ENCODE assay signal across 1 cellular context in the genomic region with DNA sequence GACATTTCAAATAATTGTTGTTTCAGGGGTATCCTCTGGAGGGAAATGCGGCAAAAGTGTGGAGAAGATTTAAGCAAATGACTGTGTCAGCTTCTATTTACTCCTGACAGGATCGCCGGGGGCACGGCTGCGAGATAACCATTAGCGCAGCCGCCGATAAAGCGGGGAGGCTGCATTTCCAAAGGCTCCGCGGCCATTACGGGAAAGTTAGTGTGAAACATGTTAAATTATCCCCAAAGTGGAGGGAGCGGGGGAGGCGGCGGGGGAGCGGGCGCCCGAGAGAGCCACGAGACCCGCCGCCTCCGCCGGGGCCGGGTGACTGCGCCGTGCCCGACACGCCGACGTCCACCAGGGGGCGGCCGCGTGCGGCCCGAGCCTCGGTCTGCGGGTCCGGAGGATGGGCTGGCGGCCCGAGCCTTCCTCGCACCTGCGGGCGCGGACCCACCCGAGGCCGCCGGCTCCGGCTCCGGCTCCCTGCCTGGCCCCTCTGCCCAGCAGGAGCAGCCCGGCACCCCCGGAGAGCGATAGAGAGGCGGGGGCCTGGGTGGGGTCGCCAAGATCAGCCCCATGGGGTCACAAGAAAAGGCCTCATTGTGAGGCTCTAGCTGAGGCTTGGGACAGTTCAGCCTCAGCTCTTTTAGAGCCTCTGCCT.
TF ChIP-seq lines count a peak whose summit lies in the region.

No MANE protein-coding gene starts in this region.

TF ChIP-seq in GM12878, 131 proteins besides CTCF, POLR2A, EP300 and RAD21 (continued from another document and continues in another):
- TF ChIP-seq, protein P1, sequence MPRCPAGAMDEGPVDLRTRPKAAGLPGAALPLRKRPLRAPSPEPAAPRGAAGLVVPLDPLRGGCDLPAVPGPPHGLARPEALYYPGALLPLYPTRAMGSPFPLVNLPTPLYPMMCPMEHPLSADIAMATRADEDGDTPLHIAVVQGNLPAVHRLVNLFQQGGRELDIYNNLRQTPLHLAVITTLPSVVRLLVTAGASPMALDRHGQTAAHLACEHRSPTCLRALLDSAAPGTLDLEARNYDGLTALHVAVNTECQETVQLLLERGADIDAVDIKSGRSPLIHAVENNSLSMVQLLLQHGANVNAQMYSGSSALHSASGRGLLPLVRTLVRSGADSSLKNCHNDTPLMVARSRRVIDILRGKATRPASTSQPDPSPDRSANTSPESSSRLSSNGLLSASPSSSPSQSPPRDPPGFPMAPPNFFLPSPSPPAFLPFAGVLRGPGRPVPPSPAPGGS (IDR thresholded peaks at IDR 0.05; ENCODE audit: borderline replicate concordance, insufficient read depth, low read depth, low read length, poor library complexity, severe bottlenecking) = no peak
- TF ChIP-seq, protein P2, sequence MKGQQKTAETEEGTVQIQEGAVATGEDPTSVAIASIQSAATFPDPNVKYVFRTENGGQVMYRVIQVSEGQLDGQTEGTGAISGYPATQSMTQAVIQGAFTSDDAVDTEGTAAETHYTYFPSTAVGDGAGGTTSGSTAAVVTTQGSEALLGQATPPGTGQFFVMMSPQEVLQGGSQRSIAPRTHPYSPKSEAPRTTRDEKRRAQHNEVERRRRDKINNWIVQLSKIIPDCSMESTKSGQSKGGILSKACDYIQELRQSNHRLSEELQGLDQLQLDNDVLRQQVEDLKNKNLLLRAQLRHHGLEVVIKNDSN (IDR thresholded peaks at IDR 0.05; ENCODE audit: borderline replicate concordance, extremely low read length, insufficient read depth, low read depth, low read length) = no peak
- TF ChIP-seq ESRRA (IDR thresholded peaks at IDR 0.05; ENCODE audit: low read length) = 0 out of 2 replicates have a peak, but pooled peaks have one; percentile 30
- TF ChIP-seq, protein P3, sequence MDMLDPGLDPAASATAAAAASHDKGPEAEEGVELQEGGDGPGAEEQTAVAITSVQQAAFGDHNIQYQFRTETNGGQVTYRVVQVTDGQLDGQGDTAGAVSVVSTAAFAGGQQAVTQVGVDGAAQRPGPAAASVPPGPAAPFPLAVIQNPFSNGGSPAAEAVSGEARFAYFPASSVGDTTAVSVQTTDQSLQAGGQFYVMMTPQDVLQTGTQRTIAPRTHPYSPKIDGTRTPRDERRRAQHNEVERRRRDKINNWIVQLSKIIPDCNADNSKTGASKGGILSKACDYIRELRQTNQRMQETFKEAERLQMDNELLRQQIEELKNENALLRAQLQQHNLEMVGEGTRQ (IDR thresholded peaks at IDR 0.05; ENCODE audit: borderline replicate concordance, low read depth, low read length) = no peak
- TF ChIP-seq, protein P4, sequence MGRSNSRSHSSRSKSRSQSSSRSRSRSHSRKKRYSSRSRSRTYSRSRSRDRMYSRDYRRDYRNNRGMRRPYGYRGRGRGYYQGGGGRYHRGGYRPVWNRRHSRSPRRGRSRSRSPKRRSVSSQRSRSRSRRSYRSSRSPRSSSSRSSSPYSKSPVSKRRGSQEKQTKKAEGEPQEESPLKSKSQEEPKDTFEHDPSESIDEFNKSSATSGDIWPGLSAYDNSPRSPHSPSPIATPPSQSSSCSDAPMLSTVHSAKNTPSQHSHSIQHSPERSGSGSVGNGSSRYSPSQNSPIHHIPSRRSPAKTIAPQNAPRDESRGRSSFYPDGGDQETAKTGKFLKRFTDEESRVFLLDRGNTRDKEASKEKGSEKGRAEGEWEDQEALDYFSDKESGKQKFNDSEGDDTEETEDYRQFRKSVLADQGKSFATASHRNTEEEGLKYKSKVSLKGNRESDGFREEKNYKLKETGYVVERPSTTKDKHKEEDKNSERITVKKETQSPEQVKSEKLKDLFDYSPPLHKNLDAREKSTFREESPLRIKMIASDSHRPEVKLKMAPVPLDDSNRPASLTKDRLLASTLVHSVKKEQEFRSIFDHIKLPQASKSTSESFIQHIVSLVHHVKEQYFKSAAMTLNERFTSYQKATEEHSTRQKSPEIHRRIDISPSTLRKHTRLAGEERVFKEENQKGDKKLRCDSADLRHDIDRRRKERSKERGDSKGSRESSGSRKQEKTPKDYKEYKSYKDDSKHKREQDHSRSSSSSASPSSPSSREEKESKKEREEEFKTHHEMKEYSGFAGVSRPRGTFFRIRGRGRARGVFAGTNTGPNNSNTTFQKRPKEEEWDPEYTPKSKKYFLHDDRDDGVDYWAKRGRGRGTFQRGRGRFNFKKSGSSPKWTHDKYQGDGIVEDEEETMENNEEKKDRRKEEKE (IDR thresholded peaks at IDR 0.05) = no peak
- TF ChIP-seq TBL1XR1 (IDR thresholded peaks at IDR 0.05; ENCODE audit: low read depth, low read length) = no peak
- TF ChIP-seq ZNF24 (IDR thresholded peaks at IDR 0.05) = no peak
- TF ChIP-seq LARP7 (IDR thresholded peaks at IDR 0.05) = peak; percentile 59; the same call in 1 of the 2 replicates
- no peak for TF ChIP-seq EED (IDR thresholded peaks at IDR 0.05; ENCODE audit: low read depth)
- no peak for TF ChIP-seq NR2C1 (IDR thresholded peaks at IDR 0.05)
- TF ChIP-seq, protein P5, sequence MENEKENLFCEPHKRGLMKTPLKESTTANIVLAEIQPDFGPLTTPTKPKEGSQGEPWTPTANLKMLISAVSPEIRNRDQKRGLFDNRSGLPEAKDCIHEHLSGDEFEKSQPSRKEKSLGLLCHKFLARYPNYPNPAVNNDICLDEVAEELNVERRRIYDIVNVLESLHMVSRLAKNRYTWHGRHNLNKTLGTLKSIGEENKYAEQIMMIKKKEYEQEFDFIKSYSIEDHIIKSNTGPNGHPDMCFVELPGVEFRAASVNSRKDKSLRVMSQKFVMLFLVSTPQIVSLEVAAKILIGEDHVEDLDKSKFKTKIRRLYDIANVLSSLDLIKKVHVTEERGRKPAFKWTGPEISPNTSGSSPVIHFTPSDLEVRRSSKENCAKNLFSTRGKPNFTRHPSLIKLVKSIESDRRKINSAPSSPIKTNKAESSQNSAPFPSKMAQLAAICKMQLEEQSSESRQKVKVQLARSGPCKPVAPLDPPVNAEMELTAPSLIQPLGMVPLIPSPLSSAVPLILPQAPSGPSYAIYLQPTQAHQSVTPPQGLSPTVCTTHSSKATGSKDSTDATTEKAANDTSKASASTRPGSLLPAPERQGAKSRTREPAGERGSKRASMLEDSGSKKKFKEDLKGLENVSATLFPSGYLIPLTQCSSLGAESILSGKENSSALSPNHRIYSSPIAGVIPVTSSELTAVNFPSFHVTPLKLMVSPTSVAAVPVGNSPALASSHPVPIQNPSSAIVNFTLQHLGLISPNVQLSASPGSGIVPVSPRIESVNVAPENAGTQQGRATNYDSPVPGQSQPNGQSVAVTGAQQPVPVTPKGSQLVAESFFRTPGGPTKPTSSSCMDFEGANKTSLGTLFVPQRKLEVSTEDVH (IDR thresholded peaks at IDR 0.05; ENCODE audit: low read depth, partially characterized antibody) = no peak
- TF ChIP-seq YY1 (IDR thresholded peaks at IDR 0.05; ENCODE audit: low read depth, low read length) = peak; percentile 74
- TF ChIP-seq, protein P6, sequence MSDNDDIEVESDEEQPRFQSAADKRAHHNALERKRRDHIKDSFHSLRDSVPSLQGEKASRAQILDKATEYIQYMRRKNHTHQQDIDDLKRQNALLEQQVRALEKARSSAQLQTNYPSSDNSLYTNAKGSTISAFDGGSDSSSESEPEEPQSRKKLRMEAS (IDR thresholded peaks at IDR 0.05; ENCODE audit: low read depth, low read length) = no peak
- TF ChIP-seq ATF7 (IDR thresholded peaks at IDR 0.05; ENCODE audit: low read depth) = no peak
- TF ChIP-seq GATAD2B (conservative IDR thresholded peaks at IDR 0.05; ENCODE audit: low read depth) = peak; percentile 40; the same call in 1 of the 2 replicates
- peak in 1 of 2 experiments; percentile 75; a peak in 2 of 4 replicates for TF ChIP-seq BHLHE40 (IDR thresholded peaks at IDR 0.05; ENCODE audit: borderline replicate concordance in 1 of 2, low read depth in 2 of 2, low read length in 1 of 2)
- TF ChIP-seq CEBPB (IDR thresholded peaks at IDR 0.05; ENCODE audit: borderline replicate concordance in 1 of 2, low read depth in 2 of 2, low read length in 2 of 2) = no peak
- no peak for TF ChIP-seq BMI1 (IDR thresholded peaks at IDR 0.05; ENCODE audit: borderline replicate concordance)
- peak; percentile 41; the same call in 1 of the 2 replicates for TF ChIP-seq DPF2 (IDR thresholded peaks at IDR 0.05)
- TF ChIP-seq, protein P7, sequence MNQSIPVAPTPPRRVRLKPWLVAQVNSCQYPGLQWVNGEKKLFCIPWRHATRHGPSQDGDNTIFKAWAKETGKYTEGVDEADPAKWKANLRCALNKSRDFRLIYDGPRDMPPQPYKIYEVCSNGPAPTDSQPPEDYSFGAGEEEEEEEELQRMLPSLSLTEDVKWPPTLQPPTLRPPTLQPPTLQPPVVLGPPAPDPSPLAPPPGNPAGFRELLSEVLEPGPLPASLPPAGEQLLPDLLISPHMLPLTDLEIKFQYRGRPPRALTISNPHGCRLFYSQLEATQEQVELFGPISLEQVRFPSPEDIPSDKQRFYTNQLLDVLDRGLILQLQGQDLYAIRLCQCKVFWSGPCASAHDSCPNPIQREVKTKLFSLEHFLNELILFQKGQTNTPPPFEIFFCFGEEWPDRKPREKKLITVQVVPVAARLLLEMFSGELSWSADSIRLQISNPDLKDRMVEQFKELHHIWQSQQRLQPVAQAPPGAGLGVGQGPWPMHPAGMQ (IDR thresholded peaks at IDR 0.05; ENCODE audit: borderline replicate concordance) = no peak
- TF ChIP-seq SIX5 (IDR thresholded peaks at IDR 0.05; ENCODE audit: low read depth, low read length, severe bottlenecking) = no peak
- TF ChIP-seq, protein P8, sequence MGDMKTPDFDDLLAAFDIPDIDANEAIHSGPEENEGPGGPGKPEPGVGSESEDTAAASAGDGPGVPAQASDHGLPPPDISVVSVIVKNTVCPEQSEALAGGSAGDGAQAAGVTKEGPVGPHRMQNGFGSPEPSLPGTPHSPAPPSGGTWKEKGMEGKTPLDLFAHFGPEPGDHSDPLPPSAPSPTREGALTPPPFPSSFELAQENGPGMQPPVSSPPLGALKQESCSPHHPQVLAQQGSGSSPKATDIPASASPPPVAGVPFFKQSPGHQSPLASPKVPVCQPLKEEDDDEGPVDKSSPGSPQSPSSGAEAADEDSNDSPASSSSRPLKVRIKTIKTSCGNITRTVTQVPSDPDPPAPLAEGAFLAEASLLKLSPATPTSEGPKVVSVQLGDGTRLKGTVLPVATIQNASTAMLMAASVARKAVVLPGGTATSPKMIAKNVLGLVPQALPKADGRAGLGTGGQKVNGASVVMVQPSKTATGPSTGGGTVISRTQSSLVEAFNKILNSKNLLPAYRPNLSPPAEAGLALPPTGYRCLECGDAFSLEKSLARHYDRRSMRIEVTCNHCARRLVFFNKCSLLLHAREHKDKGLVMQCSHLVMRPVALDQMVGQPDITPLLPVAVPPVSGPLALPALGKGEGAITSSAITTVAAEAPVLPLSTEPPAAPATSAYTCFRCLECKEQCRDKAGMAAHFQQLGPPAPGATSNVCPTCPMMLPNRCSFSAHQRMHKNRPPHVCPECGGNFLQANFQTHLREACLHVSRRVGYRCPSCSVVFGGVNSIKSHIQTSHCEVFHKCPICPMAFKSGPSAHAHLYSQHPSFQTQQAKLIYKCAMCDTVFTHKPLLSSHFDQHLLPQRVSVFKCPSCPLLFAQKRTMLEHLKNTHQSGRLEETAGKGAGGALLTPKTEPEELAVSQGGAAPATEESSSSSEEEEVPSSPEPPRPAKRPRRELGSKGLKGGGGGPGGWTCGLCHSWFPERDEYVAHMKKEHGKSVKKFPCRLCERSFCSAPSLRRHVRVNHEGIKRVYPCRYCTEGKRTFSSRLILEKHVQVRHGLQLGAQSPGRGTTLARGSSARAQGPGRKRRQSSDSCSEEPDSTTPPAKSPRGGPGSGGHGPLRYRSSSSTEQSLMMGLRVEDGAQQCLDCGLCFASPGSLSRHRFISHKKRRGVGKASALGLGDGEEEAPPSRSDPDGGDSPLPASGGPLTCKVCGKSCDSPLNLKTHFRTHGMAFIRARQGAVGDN (IDR thresholded peaks at IDR 0.05) = no peak
- TF ChIP-seq, protein P9, sequence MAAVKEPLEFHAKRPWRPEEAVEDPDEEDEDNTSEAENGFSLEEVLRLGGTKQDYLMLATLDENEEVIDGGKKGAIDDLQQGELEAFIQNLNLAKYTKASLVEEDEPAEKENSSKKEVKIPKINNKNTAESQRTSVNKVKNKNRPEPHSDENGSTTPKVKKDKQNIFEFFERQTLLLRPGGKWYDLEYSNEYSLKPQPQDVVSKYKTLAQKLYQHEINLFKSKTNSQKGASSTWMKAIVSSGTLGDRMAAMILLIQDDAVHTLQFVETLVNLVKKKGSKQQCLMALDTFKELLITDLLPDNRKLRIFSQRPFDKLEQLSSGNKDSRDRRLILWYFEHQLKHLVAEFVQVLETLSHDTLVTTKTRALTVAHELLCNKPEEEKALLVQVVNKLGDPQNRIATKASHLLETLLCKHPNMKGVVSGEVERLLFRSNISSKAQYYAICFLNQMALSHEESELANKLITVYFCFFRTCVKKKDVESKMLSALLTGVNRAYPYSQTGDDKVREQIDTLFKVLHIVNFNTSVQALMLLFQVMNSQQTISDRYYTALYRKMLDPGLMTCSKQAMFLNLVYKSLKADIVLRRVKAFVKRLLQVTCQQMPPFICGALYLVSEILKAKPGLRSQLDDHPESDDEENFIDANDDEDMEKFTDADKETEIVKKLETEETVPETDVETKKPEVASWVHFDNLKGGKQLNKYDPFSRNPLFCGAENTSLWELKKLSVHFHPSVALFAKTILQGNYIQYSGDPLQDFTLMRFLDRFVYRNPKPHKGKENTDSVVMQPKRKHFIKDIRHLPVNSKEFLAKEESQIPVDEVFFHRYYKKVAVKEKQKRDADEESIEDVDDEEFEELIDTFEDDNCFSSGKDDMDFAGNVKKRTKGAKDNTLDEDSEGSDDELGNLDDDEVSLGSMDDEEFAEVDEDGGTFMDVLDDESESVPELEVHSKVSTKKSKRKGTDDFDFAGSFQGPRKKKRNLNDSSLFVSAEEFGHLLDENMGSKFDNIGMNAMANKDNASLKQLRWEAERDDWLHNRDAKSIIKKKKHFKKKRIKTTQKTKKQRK (IDR thresholded peaks at IDR 0.05; ENCODE audit: low read depth, low read length) = no peak
- TF ChIP-seq ZZZ3 (IDR thresholded peaks at IDR 0.05; ENCODE audit: control insufficient read depth, insufficient read length, low read depth) = no peak
- peak; percentile 71 for TF ChIP-seq SMC3 (IDR thresholded peaks at IDR 0.05; ENCODE audit: borderline replicate concordance, low read length)
- TF ChIP-seq JUND (IDR thresholded peaks at IDR 0.05; ENCODE audit: low read depth, low read length) = no peak
- TF ChIP-seq SMARCA5 (IDR thresholded peaks at IDR 0.05) = peak; percentile 99
- no peak for TF ChIP-seq CREM (IDR thresholded peaks at IDR 0.05; ENCODE audit: low read depth)
- TF ChIP-seq, protein P10, sequence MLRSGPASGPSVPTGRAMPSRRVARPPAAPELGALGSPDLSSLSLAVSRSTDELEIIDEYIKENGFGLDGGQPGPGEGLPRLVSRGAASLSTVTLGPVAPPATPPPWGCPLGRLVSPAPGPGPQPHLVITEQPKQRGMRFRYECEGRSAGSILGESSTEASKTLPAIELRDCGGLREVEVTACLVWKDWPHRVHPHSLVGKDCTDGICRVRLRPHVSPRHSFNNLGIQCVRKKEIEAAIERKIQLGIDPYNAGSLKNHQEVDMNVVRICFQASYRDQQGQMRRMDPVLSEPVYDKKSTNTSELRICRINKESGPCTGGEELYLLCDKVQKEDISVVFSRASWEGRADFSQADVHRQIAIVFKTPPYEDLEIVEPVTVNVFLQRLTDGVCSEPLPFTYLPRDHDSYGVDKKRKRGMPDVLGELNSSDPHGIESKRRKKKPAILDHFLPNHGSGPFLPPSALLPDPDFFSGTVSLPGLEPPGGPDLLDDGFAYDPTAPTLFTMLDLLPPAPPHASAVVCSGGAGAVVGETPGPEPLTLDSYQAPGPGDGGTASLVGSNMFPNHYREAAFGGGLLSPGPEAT (IDR thresholded peaks at IDR 0.05; ENCODE audit: low read depth) = no peak
- peak; percentile 22; the same call in 1 of the 2 replicates for TF ChIP-seq BACH1 (IDR thresholded peaks at IDR 0.05; ENCODE audit: borderline replicate concordance)
- TF ChIP-seq TCF7 (IDR thresholded peaks at IDR 0.05; ENCODE audit: borderline replicate concordance) = no peak
- TF ChIP-seq NFXL1 (IDR thresholded peaks at IDR 0.05; ENCODE audit: borderline replicate concordance) = 0 out of 2 replicates have a peak, but pooled peaks have one; percentile 35
- TF ChIP-seq ZNF384 (IDR thresholded peaks at IDR 0.05; ENCODE audit: borderline replicate concordance, low read depth, low read length) = no peak
- TF ChIP-seq POU2F2 (IDR thresholded peaks at IDR 0.05; ENCODE audit: borderline replicate concordance, low read depth, low read length) = no peak
- peak; percentile 73 for TF ChIP-seq SUZ12 (IDR thresholded peaks at IDR 0.05; ENCODE audit: unreplicated experiment)
